Comparison of ENCODE assay signal across 9 cellular contexts in genomic region chr11:12693075-12693473, GRCh38. TPM values are rescaled to one million over a fixed set of nuclear protein-coding genes. Genes with fewer than 3 reads are reported as not detected.
A peak's percentile ranks its signal among the peaks of the same experiment; 100 is the strongest.
DNase-seq lines count a peak whose midpoint lies in the region; ATAC-seq and TF ChIP-seq lines count a peak whose summit lies in the region.
"Had no signal": no experiment of that assay in that cellular context is flagged by ENCODE, and none has a peak within 500 bp of the region (broad histone marks: within the 10 kb centered on the region; RNA-seq: fewer than 3 reads in every experiment).

No MANE protein-coding gene starts in this region.

- H3K4me3 ChIP-seq in GM23338: no peak overlapping the region
- H3K4me3 ChIP-seq in left ventricle myocardium inferior: peak overlapping the region; percentile 51
- peak overlapping the region; percentile 25 for H3K4me3 ChIP-seq in retinal pigment epithelial cell (ENCODE audit: low read length)

- no peak overlapping the region for H3K27ac Mint-ChIP-seq in GM23338
- H3K27ac Mint-ChIP-seq: activated T-helper 1 cell treated with anti-CD3 and anti-CD28 coated beads, Interleukin-12 subunit alpha, Interleukin-12 subunit beta, Interleukin-2, Interleukin-4 antibody, amounts not matched to agents 30 ng/mL and 10 ng/mL and 1 ng/mL, durations not matched to agents 14 hours and 24 hours and 36 hours had no signal

- H3K9me2 ChIP-seq in GM23338 (ENCODE audit: insufficient read depth): no peaks in the 10 kb centered on the region

- H3K36me3 ChIP-seq in GM23338 (ENCODE audit: insufficient read depth): no peaks in the 10 kb centered on the region
- H3K36me3 ChIP-seq in left ventricle myocardium inferior: no peaks in the 10 kb centered on the region

- H3K36me3 Mint-ChIP-seq in GM23338 (ENCODE audit: low read depth): no peaks in the 10 kb centered on the region

- H3K27me3 ChIP-seq in GM23338 (ENCODE audit: insufficient read depth): peaks cover 7% of the 10 kb centered on the region
- no peaks in the 10 kb centered on the region for H3K27me3 ChIP-seq in left ventricle myocardium inferior (ENCODE audit: low read depth)

- H3K9me3 Mint-ChIP-seq in GM23338: no peaks in the 10 kb centered on the region
- H3K9me3 Mint-ChIP-seq: activated T-helper 1 cell treated with anti-CD3 and anti-CD28 coated beads, Interleukin-12 subunit alpha, Interleukin-12 subunit beta, Interleukin-2, Interleukin-4 antibody, amounts not matched to agents 30 ng/mL and 10 ng/mL and 1 ng/mL, durations not matched to agents 14 hours and 24 hours and 36 hours had no signal

- intact Hi-C loops in left ventricle myocardium inferior (cut with micrococcal nuclease): no loop called here

- no peak overlapping the region for H3K27ac ChIP-seq in GM23338 (ENCODE audit: low read depth)
- H3K27ac ChIP-seq in angular gyrus (ENCODE audit: low read depth, low read length): peak overlapping the region; percentile 11
- H3K27ac ChIP-seq in left ventricle myocardium inferior (replicated peaks): peak overlapping the region; percentile 92

- ATAC-seq in GM23338: no peak
- no peak for ATAC-seq in HG03135 (IDR thresholded peaks at IDR 0.05; ENCODE audit: unreplicated experiment)
- ATAC-seq in GM21825 (IDR thresholded peaks at IDR 0.05; ENCODE audit: unreplicated experiment): no peak
- no peak for ATAC-seq in GM18868 (IDR thresholded peaks at IDR 0.05; ENCODE audit: unreplicated experiment)
- ATAC-seq in HG03469 (IDR thresholded peaks at IDR 0.05; ENCODE audit: unreplicated experiment): no peak

- H4K20me1 ChIP-seq in GM23338 (replicated peaks; ENCODE audit: insufficient read depth): peaks cover 88% of the 10 kb centered on the region

- H3K9me3 ChIP-seq in left ventricle myocardium inferior (replicated peaks): no peaks in the 10 kb centered on the region

- no peak for DNase-seq in GM23338 (ENCODE audit: low spot score)
- DNase-seq in left ventricle myocardium inferior: no peak
- no peak for DNase-seq in retinal pigment epithelial cell (ENCODE audit: low read depth)

- H3F3A ChIP-seq in GM23338 (replicated peaks; ENCODE audit: low read depth): no peaks in the 10 kb centered on the region

- H3K4me2 ChIP-seq in GM23338: peak overlapping the region; percentile 42

- H3K79me2 ChIP-seq in GM23338 (replicated peaks; ENCODE audit: insufficient read depth): peaks cover 100% of the 10 kb centered on the region

- H3K27me3 Mint-ChIP-seq in GM23338 (ENCODE audit: insufficient read depth, low read depth, poor library complexity): peaks cover 15% of the 10 kb centered on the region

- H3K4me1 ChIP-seq in GM23338 (ENCODE audit: insufficient read depth) (peaks cover 92% of the 10 kb centered on the region), left ventricle myocardium inferior (peaks cover 97% of the 10 kb centered on the region)

- no peak overlapping the region for H3K4me3 Mint-ChIP-seq in GM23338
- H3K4me3 Mint-ChIP-seq: activated T-helper 1 cell treated with anti-CD3 and anti-CD28 coated beads, Interleukin-12 subunit alpha, Interleukin-12 subunit beta, Interleukin-2, Interleukin-4 antibody, amounts not matched to agents 30 ng/mL and 10 ng/mL and 1 ng/mL, durations not matched to agents 14 hours and 24 hours and 36 hours had no signal

- TF ChIP-seq CTCF in GM23338 (conservative IDR thresholded peaks at IDR 0.05; ENCODE audit: low read depth in 2 of 2) (no peak), left ventricle myocardium inferior (IDR thresholded peaks at IDR 0.05; ENCODE audit: borderline replicate concordance) (no peak), retinal pigment epithelial cell (conservative IDR thresholded peaks at IDR 0.05; ENCODE audit: low read depth, low read length) (no peak)

- peaks cover 92% of the 10 kb centered on the region for H3K4me1 Mint-ChIP-seq in GM23338

- H2AFZ ChIP-seq in GM23338: no peak overlapping the region

TF ChIP-seq in GM23338, 12 proteins besides CTCF, POLR2A, EP300 and RAD21:
- no peak for TF ChIP-seq ZNF462 (CRISPR knock-in tag; IDR thresholded peaks at IDR 0.05)
- TF ChIP-seq ZNF331 (CRISPR knock-in tag; IDR thresholded peaks at IDR 0.05; ENCODE audit: low read depth): no peak
- no peak for TF ChIP-seq POLR2AphosphoS5 (IDR thresholded peaks at IDR 0.05; ENCODE audit: low read depth)

RNA-seq across cellular contexts. Expression of gene TEAD1, which starts 18.9 kb away (rescaled TPM):
- 102 and 103 TPM in 2 replicates for total RNA-seq in GM23338 (2014; rRNA removed; shearing (Covaris generic))
- 24.5 and 28.4 TPM in 2 replicates for polyA plus RNA-seq in GM23338 (2016; fragmentation: Nextera tagmentation; extraction: Ambion mirVana)
- 121 TPM for total RNA-seq in left ventricle myocardium inferior
